Comparison of ENCODE assay signal across 22 cellular contexts in genomic region chr13:24013189-24013588, GRCh38.
"Had no signal": no experiment of that assay in that cellular context is flagged by ENCODE, and none has a peak within 500 bp of the region (broad histone marks: within the 10 kb centered on the region; RNA-seq: fewer than 3 reads in every experiment).

No MANE protein-coding gene starts in this region.

- H3K4me3 ChIP-seq: coronary artery, dorsolateral prefrontal cortex, esophagus muscularis mucosa, gastroesophageal sphincter, heart right ventricle, left lung, lower lobe of right lung, mucosa of descending colon had no signal

- DNase-seq: dermis blood vessel endothelial cell; effector CD4-positive, alpha-beta T cell; effector memory CD4-positive, alpha-beta T cell; foreskin keratinocyte; heart right ventricle; hippocampal formation; left cardiac atrium; left lung; left ventricle myocardium superior; lower lobe of right lung; mesenchymal stem cell; mucosa of descending colon had no signal

- H3K27me3 ChIP-seq: dorsolateral prefrontal cortex, esophagus muscularis mucosa, gastroesophageal sphincter, heart right ventricle, left lung had no signal

- H3K36me3 ChIP-seq: esophagus muscularis mucosa, gastroesophageal sphincter, heart right ventricle, left lung, lower lobe of right lung had no signal

- H3K27ac Mint-ChIP-seq: mesothelial cell of epicardium had no signal

- H3K4me3 Mint-ChIP-seq: mesothelial cell of epicardium had no signal

- ATAC-seq: foreskin keratinocyte, gastroesophageal sphincter, heart right ventricle, left cardiac atrium, left lung, left ventricle myocardium superior had no signal

- H3K36me3 Mint-ChIP-seq: mesothelial cell of epicardium had no signal

- H3K9me3 ChIP-seq: esophagus muscularis mucosa, gastroesophageal sphincter, heart right ventricle, left lung, lower lobe of right lung, mucosa of descending colon had no signal

- FAIRE-seq: colon, endothelial cell of umbilical vein, frontal cortex, islet of Langerhans, keratinocyte had no signal

- H3K9me3 Mint-ChIP-seq: mesothelial cell of epicardium had no signal

- H3K27ac ChIP-seq: coronary artery, dorsolateral prefrontal cortex, esophagus muscularis mucosa, foreskin keratinocyte, gastroesophageal sphincter, heart right ventricle, left lung, lower lobe of right lung had no signal

- H3K4me1 ChIP-seq: esophagus muscularis mucosa, foreskin keratinocyte, gastroesophageal sphincter, left lung, lower lobe of right lung had no signal

- H3K4me1 Mint-ChIP-seq: mesothelial cell of epicardium had no signal
